ENCODE assay signal across 18 cellular contexts in the genomic region with DNA sequence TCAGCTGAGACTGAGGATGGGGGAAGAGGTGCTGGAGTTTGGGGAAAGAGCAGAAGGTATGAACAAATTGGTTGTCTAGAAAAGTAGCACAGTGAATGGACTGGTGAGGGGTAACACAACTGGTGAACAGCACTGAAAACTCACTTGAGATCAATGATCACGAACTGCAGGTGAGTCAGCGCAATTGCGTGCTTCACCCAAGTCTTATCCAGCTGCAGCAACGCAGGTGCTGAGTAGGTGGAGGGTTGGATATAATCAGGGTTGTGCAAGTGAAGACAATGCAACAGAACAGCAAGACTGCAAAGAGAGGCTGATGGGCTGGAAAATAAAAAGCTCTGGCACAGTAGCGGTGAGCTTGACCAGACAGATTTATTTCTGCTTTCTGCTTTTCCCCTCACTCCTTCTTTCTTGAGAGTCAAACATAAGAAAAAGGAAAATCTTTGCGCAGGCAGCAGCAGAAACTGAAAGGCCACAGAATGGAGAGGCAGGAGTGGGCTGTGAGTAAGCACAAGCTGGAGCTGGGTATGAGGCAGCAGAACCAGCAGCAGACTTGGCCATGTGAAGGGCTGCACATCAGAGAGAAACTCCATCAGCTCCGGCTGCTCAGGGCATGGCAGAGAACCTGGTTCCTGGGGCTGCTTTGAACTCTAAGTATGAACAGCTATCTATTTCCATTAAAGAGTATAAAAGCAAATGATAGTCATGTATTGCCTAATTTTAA.
DNase-seq lines count a peak whose midpoint lies in the region; ATAC-seq and TF ChIP-seq lines count a peak whose summit lies in the region.
"Had no signal": no experiment of that assay in that cellular context is flagged by ENCODE, and none has a peak within 500 bp of the region (broad histone marks: within the 10 kb centered on the region; RNA-seq: fewer than 3 reads in every experiment).

No MANE protein-coding gene starts in this region.

- no peak overlapping the region for H3K4me3 Mint-ChIP-seq in effector memory CD8-positive, alpha-beta T cell
- H3K4me3 Mint-ChIP-seq: immature natural killer cell; memory B cell; neural crest cell; T-helper 1 cell treated with Interleukin-12 subunit alpha and Interleukin-12 subunit beta and Interleukin-4 antibody, amounts not matched to agents 30 μg/mL and 1 μg/mL, for 36 hours had no signal

- no peak overlapping the region for H3K27ac Mint-ChIP-seq in effector memory CD8-positive, alpha-beta T cell
- H3K27ac Mint-ChIP-seq: immature natural killer cell; memory B cell; T-helper 1 cell treated with Interleukin-12 subunit alpha and Interleukin-12 subunit beta and Interleukin-4 antibody, amounts not matched to agents 30 μg/mL and 1 μg/mL, for 36 hours had no signal

- H3K9ac ChIP-seq in HCT116 (ENCODE audit: low read length): no peak overlapping the region

- no peaks in the 10 kb centered on the region for H3K9me2 ChIP-seq in HCT116 (ENCODE audit: insufficient read depth)
- no peaks in the 10 kb centered on the region for H3K9me2 ChIP-seq in hepatocyte (replicated peaks; ENCODE audit: insufficient read depth)

- no peaks in the 10 kb centered on the region for H3K27me3 ChIP-seq in HCT116 (ENCODE audit: insufficient read depth, low read length)
- H3K27me3 ChIP-seq in hepatocyte: no peaks in the 10 kb centered on the region
- H3K27me3 ChIP-seq: testis had no signal

- H3K9me3 Mint-ChIP-seq in effector memory CD8-positive, alpha-beta T cell: no peaks in the 10 kb centered on the region
- H3K9me3 Mint-ChIP-seq: immature natural killer cell; memory B cell; neural crest cell; T-helper 1 cell treated with Interleukin-12 subunit alpha and Interleukin-12 subunit beta and Interleukin-4 antibody, amounts not matched to agents 30 μg/mL and 1 μg/mL, for 36 hours had no signal

- H3K36me3 ChIP-seq in HCT116 (ENCODE audit: control insufficient read depth in 1 of 2, insufficient read depth in 2 of 2, low read length in 2 of 2): no peaks in the 10 kb centered on the region
- H3K36me3 ChIP-seq in hepatocyte (replicated peaks; ENCODE audit: insufficient read depth, low read depth): no peaks in the 10 kb centered on the region

- ATAC-seq in HCT116 (peak; percentile 42; the same call in 1 of the 2 replicates), GM21367 (IDR thresholded peaks at IDR 0.05; ENCODE audit: unreplicated experiment) (no peak)
- ATAC-seq in effector memory CD8-positive, alpha-beta T cell (replicated peaks): no peak
- ATAC-seq: right cardiac atrium had no signal

- no peaks in the 10 kb centered on the region for H3K9me3 ChIP-seq in HCT116 (ENCODE audit: control insufficient read depth in 1 of 2, insufficient read depth in 1 of 2, low read depth in 1 of 2, low read length in 2 of 2)
- H3K9me3 ChIP-seq in hepatocyte (ENCODE audit: low read depth): no peaks in the 10 kb centered on the region
- H3K9me3 ChIP-seq: testis had no signal

- H2AFZ ChIP-seq in HCT116 (ENCODE audit: low read depth, low read length, poor library complexity, severe bottlenecking): no peak overlapping the region
- H2AFZ ChIP-seq in hepatocyte: no peak overlapping the region

- H4K20me1 ChIP-seq in HCT116 (ENCODE audit: insufficient read depth) (no peaks in the 10 kb centered on the region), hepatocyte (ENCODE audit: insufficient read depth, poor library complexity, severe bottlenecking) (no peaks in the 10 kb centered on the region)

- H3K27ac ChIP-seq in HCT116 (ENCODE audit: low read depth, low read length) (no peak overlapping the region), RWPE1 (peak overlapping the region; percentile 55), hepatocyte (no peak overlapping the region), skin epidermis (peak overlapping the region in 15 of 21 experiments; percentile 26 to 78 (median 72))
- H3K27ac ChIP-seq: testis had no signal

- no peaks in the 10 kb centered on the region for H3K36me3 Mint-ChIP-seq in effector memory CD8-positive, alpha-beta T cell (ENCODE audit: insufficient read depth)
- H3K36me3 Mint-ChIP-seq: immature natural killer cell, memory B cell had no signal

- intact Hi-C loops in HCT116 (cut with micrococcal nuclease): no loop called here

- H3K4me1 ChIP-seq in HCT116 (ENCODE audit: control insufficient read depth in 1 of 2, insufficient read depth in 2 of 2, low read length in 2 of 2): no peaks in the 10 kb centered on the region
- H3K4me1 ChIP-seq in hepatocyte (ENCODE audit: insufficient read depth): no peaks in the 10 kb centered on the region

- no peak for TF ChIP-seq RAD21 in HCT116 (IDR thresholded peaks at IDR 0.05; ENCODE audit: low read depth)

- no peak overlapping the region for H3K4me3 ChIP-seq in HCT116 (replicated peaks in 1 of 2; ENCODE audit: low read depth in 1 of 2, low read length in 2 of 2)
- no peak overlapping the region for H3K4me3 ChIP-seq in hepatocyte
- peak overlapping the region in 1 of 7 experiments; percentile 15 for H3K4me3 ChIP-seq in skin epidermis
- H3K4me3 ChIP-seq: testis had no signal

- no peak for TF ChIP-seq CTCF in HCT116 (IDR thresholded peaks at IDR 0.05 in 2 of 3, conservative IDR thresholded peaks at IDR 0.05 in 1 of 3; ENCODE audit: borderline replicate concordance in 1 of 3, insufficient read depth in 1 of 3, low read depth in 2 of 3, low read length in 2 of 3)
- no peak for TF ChIP-seq CTCF in RWPE1 (conservative IDR thresholded peaks at IDR 0.05; ENCODE audit: low read depth)
- no peak for TF ChIP-seq CTCF in hepatocyte (IDR thresholded peaks at IDR 0.05; ENCODE audit: poor library complexity)

- WGBS in hepatocyte (ENCODE audit: low lambda C conversion rate, missing lambda C conversion rate): 79% methylated on average over 7 of the region's 7 CpGs

- TF ChIP-seq POLR2A in HCT116 (IDR thresholded peaks at IDR 0.05; ENCODE audit: borderline replicate concordance, extremely low read depth, insufficient read depth, insufficient read length): no peak

- BruUV-seq in HCT116 (replicated peaks; lab: Mats Ljungman, UMichigan): no TSS peak

- DNase-seq in HCT116 (ENCODE audit: low read depth, low spot score) (no peak), RWPE1 (ENCODE audit: low spot score) (no peak), hepatocyte (ENCODE audit: low spot score) (peak; percentile 27), NCI-H1105 (lab: John Stamatoyannopoulos, UW) (no peak)
- no peak for DNase-seq in effector memory CD8-positive, alpha-beta T cell
- DNase-seq: activated CD4-positive, CD25-positive, alpha-beta regulatory T cell; activated effector memory CD4-positive, alpha-beta T cell treated with anti-CD3 and anti-CD28 coated beads, Interleukin-2, amount 50 U/mL, for 16 hours; amniotic stem cell; DMS 273 treated with DMSO at 0.1 percent for 48 hours; immature natural killer cell; right cardiac atrium; SHP77 treated with DMSO at 0.1 percent for 48 hours; testis had no signal

- peaks cover 22 to 27% of the 10 kb centered on the region in 2 donors for H3K27me3 Mint-ChIP-seq in effector memory CD8-positive, alpha-beta T cell

- H3K4me1 Mint-ChIP-seq in effector memory CD8-positive, alpha-beta T cell (ENCODE audit: low read depth in 2 of 2): no peaks in the 10 kb centered on the region
- H3K4me1 Mint-ChIP-seq: immature natural killer cell, neural crest cell had no signal

- POLR2A ChIA-PET in HCT116 (lab: Charles Lee) (no interaction called here), RWPE1 (lab: Yijun Ruan, JAX; ENCODE audit: low non-redundant PET) (interaction anchor here (0.9 kb wide), 1 partner anchor 100 kb away, joined by 4 read pairs; a partner anchor contains a TSS)

- H3K79me2 ChIP-seq in HCT116 (ENCODE audit: insufficient read depth, low read length): no peaks in the 10 kb centered on the region
- H3K79me2 ChIP-seq in hepatocyte: no peaks in the 10 kb centered on the region

- H3K4me2 ChIP-seq in HCT116 (ENCODE audit: low read length) (no peak overlapping the region), hepatocyte (no peak overlapping the region)

- RAD21 ChIA-PET in HCT116 (lab: Charles Lee; ENCODE audit: low non-redundant PET in 1 of 2, low total read pairs in 2 of 2, uncharacterized antibody in 2 of 2, unreplicated experiment in 2 of 2): no interaction called here

- CTCF ChIA-PET in HCT116 (lab: Charles Lee) (no interaction called here), RWPE1 (lab: Yijun Ruan, JAX) (no interaction called here)

TF ChIP-seq in HCT116, 20 proteins besides CTCF, POLR2A, EP300 and RAD21:
- no peak for TF ChIP-seq EZH2 (IDR thresholded peaks at IDR 0.05)
- no peak for TF ChIP-seq FOSL1 (IDR thresholded peaks at IDR 0.05; ENCODE audit: low read depth)
- TF ChIP-seq, protein P1, sequence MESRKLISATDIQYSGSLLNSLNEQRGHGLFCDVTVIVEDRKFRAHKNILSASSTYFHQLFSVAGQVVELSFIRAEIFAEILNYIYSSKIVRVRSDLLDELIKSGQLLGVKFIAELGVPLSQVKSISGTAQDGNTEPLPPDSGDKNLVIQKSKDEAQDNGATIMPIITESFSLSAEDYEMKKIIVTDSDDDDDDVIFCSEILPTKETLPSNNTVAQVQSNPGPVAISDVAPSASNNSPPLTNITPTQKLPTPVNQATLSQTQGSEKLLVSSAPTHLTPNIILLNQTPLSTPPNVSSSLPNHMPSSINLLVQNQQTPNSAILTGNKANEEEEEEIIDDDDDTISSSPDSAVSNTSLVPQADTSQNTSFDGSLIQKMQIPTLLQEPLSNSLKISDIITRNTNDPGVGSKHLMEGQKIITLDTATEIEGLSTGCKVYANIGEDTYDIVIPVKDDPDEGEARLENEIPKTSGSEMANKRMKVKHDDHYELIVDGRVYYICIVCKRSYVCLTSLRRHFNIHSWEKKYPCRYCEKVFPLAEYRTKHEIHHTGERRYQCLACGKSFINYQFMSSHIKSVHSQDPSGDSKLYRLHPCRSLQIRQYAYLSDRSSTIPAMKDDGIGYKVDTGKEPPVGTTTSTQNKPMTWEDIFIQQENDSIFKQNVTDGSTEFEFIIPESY (IDR thresholded peaks at IDR 0.05; ENCODE audit: extremely low read depth, insufficient replicate concordance, low read length): no peak
- TF ChIP-seq, protein P2, sequence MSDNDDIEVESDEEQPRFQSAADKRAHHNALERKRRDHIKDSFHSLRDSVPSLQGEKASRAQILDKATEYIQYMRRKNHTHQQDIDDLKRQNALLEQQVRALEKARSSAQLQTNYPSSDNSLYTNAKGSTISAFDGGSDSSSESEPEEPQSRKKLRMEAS (IDR thresholded peaks at IDR 0.05): no peak
- TF ChIP-seq, protein P3, sequence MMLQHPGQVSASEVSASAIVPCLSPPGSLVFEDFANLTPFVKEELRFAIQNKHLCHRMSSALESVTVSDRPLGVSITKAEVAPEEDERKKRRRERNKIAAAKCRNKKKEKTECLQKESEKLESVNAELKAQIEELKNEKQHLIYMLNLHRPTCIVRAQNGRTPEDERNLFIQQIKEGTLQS (IDR thresholded peaks at IDR 0.05): no peak
- TF ChIP-seq CEBPB (IDR thresholded peaks at IDR 0.05; ENCODE audit: low read depth): no peak
- no peak for TF ChIP-seq SIN3A (IDR thresholded peaks at IDR 0.05; ENCODE audit: low read depth)
- TF ChIP-seq SP1 (IDR thresholded peaks at IDR 0.05; ENCODE audit: low read depth): no peak
- no peak for TF ChIP-seq EZH2phosphoT487 (IDR thresholded peaks at IDR 0.05; ENCODE audit: borderline replicate concordance)
- TF ChIP-seq SRF (IDR thresholded peaks at IDR 0.05; ENCODE audit: low read depth): no peak
TF ChIP-seq in HCT116: peak in this region for 0.

Comparison
In these comparisons a context has a peak if more than half of its experiments do, and no peak if none do; other contexts are left out.
1. H3K27ac ChIP-seq: peak in RWPE1 (single experiment) and skin epidermis (15 of 21); none in HCT116 (single experiment) and hepatocyte (single experiment).